24 cellular contexts compared by ENCODE assay signal in genomic region chr5:5364932-5365331, GRCh38. TPM values are rescaled to one million over a fixed set of nuclear protein-coding genes. Genes with fewer than 3 reads are reported as not detected.
DNase-seq lines count a peak whose midpoint lies in the region; ATAC-seq and TF ChIP-seq lines count a peak whose summit lies in the region.
"Had no signal": no experiment of that assay in that cellular context is flagged by ENCODE, and none has a peak within 500 bp of the region (broad histone marks: within the 10 kb centered on the region; RNA-seq: fewer than 3 reads in every experiment).

No MANE protein-coding gene starts in this region.

- TF ChIP-seq CTCF in GM13977 (IDR thresholded peaks at IDR 0.05; ENCODE audit: extremely low read depth, insufficient read depth, missing control alignments) (no peak), GM20000 (IDR thresholded peaks at IDR 0.05; ENCODE audit: extremely low read depth, missing control alignments) (no peak), upper lobe of right lung (IDR thresholded peaks at IDR 0.05) (no peak), sigmoid colon (IDR thresholded peaks at IDR 0.05) (no peak)

- ATAC-seq in HG02884 (IDR thresholded peaks at IDR 0.05; ENCODE audit: unreplicated experiment) (peak; percentile 53), HG03565 (IDR thresholded peaks at IDR 0.05; ENCODE audit: unreplicated experiment) (peak; percentile 71), upper lobe of right lung (no peak)
- ATAC-seq: A549; CD8-positive, alpha-beta T cell; HepG2; left colon; pancreas had no signal

- intact Hi-C loops in upper lobe of right lung (cut with DNase I) (no loop called here), sigmoid colon (cut with DNase I) (no loop called here)

- DNase-seq in GM13977 (ENCODE audit: low spot score) (peak; percentile 48), GM20000 (ENCODE audit: low spot score) (peak; percentile 24), upper lobe of right lung (no peak), NCI-H69 (lab: John Stamatoyannopoulos, UW) (no peak), NOMO-1 treated with dmso at 0.1 percent for 144 hours (lab: John Stamatoyannopoulos, UW; ENCODE audit: unreplicated experiment) (no peak), sigmoid colon (no peak)
- DNase-seq: activated naive CD4-positive, alpha-beta T cell treated with anti-CD3 and anti-CD28 coated beads for 36 hours; CD8-positive, alpha-beta T cell; DMS153; hippocampal formation; Karpas-422; left colon; MV-4-11; NCI-H1694 treated with DMSO at 0.1 percent for 48 hours; pancreas; retina; SJCRH30; stimulated activated CD4-positive, alpha-beta T cell treated with anti-CD3 and anti-CD28 coated beads, Interleukin-1b, Interleukin-23, amount 100 ng/mL, for 48 hours; transverse colon had no signal

- H3K36me3 ChIP-seq in upper lobe of right lung: no peaks in the 10 kb centered on the region
- no peaks in the 10 kb centered on the region for H3K36me3 ChIP-seq in sigmoid colon
- H3K36me3 ChIP-seq: pancreas, SJCRH30, transverse colon had no signal

- no peak for TF ChIP-seq EP300 in sigmoid colon (IDR thresholded peaks at IDR 0.05)

- H3K4me3 ChIP-seq in upper lobe of right lung (no peak overlapping the region), sigmoid colon (no peak overlapping the region)
- H3K4me3 ChIP-seq: A549, pancreas, SJCRH30, smooth muscle cell, transverse colon had no signal

- H3K27me3 ChIP-seq in upper lobe of right lung (no peaks in the 10 kb centered on the region), sigmoid colon (no peaks in the 10 kb centered on the region)
- H3K27me3 ChIP-seq: pancreas, SJCRH30, transverse colon had no signal

- TF ChIP-seq POLR2A in sigmoid colon (IDR thresholded peaks at IDR 0.05): no peak

- in situ Hi-C loops in GM13977 (cut with MboI; ENCODE audit: low pct_unique_long_range_greater_than_20kb, low sequenced_read_pairs, unreplicated experiment): no loop called here

- no peaks in the 10 kb centered on the region for H3K9me3 ChIP-seq in upper lobe of right lung
- no peaks in the 10 kb centered on the region for H3K9me3 ChIP-seq in sigmoid colon
- H3K9me3 ChIP-seq: A549, pancreas, SJCRH30, transverse colon had no signal

- H3K4me1 ChIP-seq in upper lobe of right lung (no peaks in the 10 kb centered on the region), sigmoid colon (no peaks in the 10 kb centered on the region)
- H3K4me1 ChIP-seq: pancreas, SJCRH30 had no signal

- 89 to 92% methylated on average over 7 of the region's 7 CpGs for WGBS in sigmoid colon, 2 donors

- H3K27ac ChIP-seq in upper lobe of right lung: no peak overlapping the region
- no peak overlapping the region for H3K27ac ChIP-seq in sigmoid colon
- H3K27ac ChIP-seq: pancreas, SJCRH30, transverse colon had no signal

RNA-seq across cellular contexts. Expression of gene ICE1, which starts 57.5 kb away (rescaled TPM):
- total RNA-seq in upper lobe of right lung (28.5 TPM), sigmoid colon (10 to 100 TPM; 28.1 to 32.6 (median 30.8) TPM)
- polyA plus RNA-seq in sigmoid colon: 1 to 10 TPM; 4.4 to 9.0 (median 4.8) TPM

Comparison
In these comparisons a context has a peak if more than half of its experiments do, and no peak if none do; other contexts are left out.
1. DNase-seq: peak in GM13977 (single experiment) and GM20000 (single experiment); none in upper lobe of right lung (single experiment), NCI-H69 (single experiment), NOMO-1 treated with dmso at 0.1 percent for 144 hours (single experiment) and sigmoid colon (single experiment).